ENCODE assay signal across 19 cellular contexts in the genomic region with DNA sequence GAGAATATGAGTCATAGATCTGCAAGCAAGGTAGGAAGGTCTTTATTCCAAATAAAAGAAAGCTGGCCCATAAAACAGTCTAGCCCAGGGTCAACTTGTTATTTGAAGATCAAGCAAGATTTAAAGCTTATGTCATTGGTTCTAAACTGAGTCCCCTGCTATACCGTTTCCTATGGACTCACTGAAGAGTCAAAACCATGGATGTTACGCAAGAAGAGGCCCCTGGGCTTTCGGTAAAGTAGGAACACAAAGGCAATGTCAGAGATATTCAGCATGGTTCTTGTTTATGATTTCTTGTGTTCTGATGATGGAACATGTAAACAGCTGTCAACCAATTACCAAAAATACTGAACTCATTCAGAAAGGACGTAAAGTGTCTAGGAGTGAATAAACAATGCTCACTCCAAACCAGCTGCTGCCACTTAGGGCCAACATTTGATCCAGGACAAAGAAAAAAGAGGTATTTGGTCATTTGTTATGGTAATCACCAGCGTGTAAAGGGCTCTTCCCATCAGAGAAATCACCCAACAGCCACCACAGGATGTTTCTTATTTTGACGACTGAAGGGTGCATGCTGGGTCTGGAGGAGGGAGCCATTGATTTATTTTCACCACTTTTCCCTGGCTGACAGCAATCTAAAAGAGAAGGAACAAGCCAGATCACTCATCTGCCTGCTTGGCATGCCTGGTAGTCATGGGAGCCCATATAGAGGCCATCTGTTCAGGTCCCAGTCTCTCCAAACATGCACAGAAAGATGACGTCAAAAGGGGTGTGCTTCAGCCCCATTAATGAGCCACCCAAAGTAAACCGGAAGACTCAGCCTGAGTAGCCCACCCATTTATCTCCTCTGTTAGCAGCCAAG.
A peak's percentile ranks its signal among the peaks of the same experiment; 100 is the strongest.
DNase-seq lines count a peak whose midpoint lies in the region; ATAC-seq and TF ChIP-seq lines count a peak whose summit lies in the region.
"Had no signal": no experiment of that assay in that cellular context is flagged by ENCODE, and none has a peak within 500 bp of the region (broad histone marks: within the 10 kb centered on the region; RNA-seq: fewer than 3 reads in every experiment).

No MANE protein-coding gene starts in this region.

- no TSS peak for BruUV-seq in MCF 10A (replicated peaks; lab: Mats Ljungman, UMichigan)

- H3K27me3 Mint-ChIP-seq in MCF 10A (ENCODE audit: insufficient read depth, unreplicated experiment) = no peaks in the 10 kb centered on the region

- H3K27ac Mint-ChIP-seq in MCF 10A (ENCODE audit: low read depth, unreplicated experiment) = no peak overlapping the region
- H3K27ac Mint-ChIP-seq: T-helper 1 cell treated with Interleukin-12 subunit alpha and Interleukin-12 subunit beta and Interleukin-4 antibody, amounts not matched to agents 30 μg/mL and 1 μg/mL, for 36 hours had no signal

- H3K4me3 ChIP-seq in fibroblast of villous mesenchyme (ENCODE audit: low read depth, low read length) = no peak overlapping the region
- H3K4me3 ChIP-seq: gastrocnemius medialis had no signal

- H3K36me3 Mint-ChIP-seq in MCF 10A (ENCODE audit: insufficient read depth, unreplicated experiment) = no peaks in the 10 kb centered on the region

- peak; percentile 71 for DNase-seq in DMS153 (lab: John Stamatoyannopoulos, UW)
- DNase-seq in NCI-H1105 (lab: John Stamatoyannopoulos, UW) = peak; percentile 72
- peak; percentile 13 to 59 for DNase-seq in NCI-H446 (lab: John Stamatoyannopoulos, UW)
- DNase-seq in fibroblast of villous mesenchyme (ENCODE audit: low read depth) = peak; percentile 85
- DNase-seq in GM10248 (ENCODE audit: extremely low spot score) = no peak
- DNase-seq in MCF 10A (ENCODE audit: unreplicated experiment) = no peak
- DNase-seq in NCI-H146 (lab: John Stamatoyannopoulos, UW) = no peak
- DNase-seq: activated gamma-delta T cell; amniotic stem cell; Calu3; cerebellar nuclear complex; gastrocnemius medialis; H9; left ventricle myocardium superior; NK-92 treated with Interleukin-12 subunit alpha and Interleukin-12 subunit beta, amount 100 ng/mL, for 24 hours had no signal

- no peak overlapping the region for H3K4me3 Mint-ChIP-seq in MCF 10A (ENCODE audit: unreplicated experiment)
- H3K4me3 Mint-ChIP-seq: H9; T-helper 1 cell treated with Interleukin-12 subunit alpha and Interleukin-12 subunit beta and Interleukin-4 antibody, amounts not matched to agents 30 μg/mL and 1 μg/mL, for 36 hours had no signal

- no peaks in the 10 kb centered on the region for H3K4me1 Mint-ChIP-seq in MCF 10A (ENCODE audit: insufficient read depth, unreplicated experiment)

- CTCF ChIA-PET in GM10248 (lab: Yijun Ruan, JAX) = interaction anchor here (1.3 to 2.2 kb wide), 2 partner anchors 8 to 11 kb away, joined by 3 to 8 read pairs; no protein-coding TSS in a partner anchor
- CTCF ChIA-PET in MCF 10A (lab: Yijun Ruan, JAX) = no interaction called here

- TF ChIP-seq CTCF in fibroblast of villous mesenchyme (IDR thresholded peaks at IDR 0.05; ENCODE audit: insufficient read depth, low read depth, low read length) (no peak), GM10248 (IDR thresholded peaks at IDR 0.05; ENCODE audit: control extremely low read depth, extremely low read depth, low read depth, missing control alignments) (no peak), MCF 10A (IDR thresholded peaks at IDR 0.05; ENCODE audit: unreplicated experiment) (no peak)

- H3K9me3 Mint-ChIP-seq in MCF 10A (ENCODE audit: unreplicated experiment) = no peaks in the 10 kb centered on the region
- H3K9me3 Mint-ChIP-seq: H9; T-helper 1 cell treated with Interleukin-12 subunit alpha and Interleukin-12 subunit beta and Interleukin-4 antibody, amounts not matched to agents 30 μg/mL and 1 μg/mL, for 36 hours had no signal

- intact Hi-C loops in MCF 10A (cut with micrococcal nuclease) = no loop called here

- ATAC-seq in GM19035 (IDR thresholded peaks at IDR 0.05; ENCODE audit: unreplicated experiment) = no peak
- ATAC-seq: gastrocnemius medialis, left ventricle myocardium superior, Right ventricle myocardium inferior, sciatic nerve had no signal

- POLR2A ChIA-PET in GM10248 (lab: Yijun Ruan, JAX) = no interaction called here
- POLR2A ChIA-PET in MCF 10A (lab: Yijun Ruan, JAX) = no interaction called here

Comparison
In these comparisons a context has a peak if more than half of its experiments do, and no peak if none do; other contexts are left out.
1. DNase-seq: peak in DMS153 (single experiment), NCI-H1105 (single experiment), NCI-H446 (2 of 2) and fibroblast of villous mesenchyme (single experiment); none in GM10248 (single experiment), MCF 10A (single experiment) and NCI-H146 (single experiment).